2 cellular contexts compared by ENCODE assay signal in the genomic region with DNA sequence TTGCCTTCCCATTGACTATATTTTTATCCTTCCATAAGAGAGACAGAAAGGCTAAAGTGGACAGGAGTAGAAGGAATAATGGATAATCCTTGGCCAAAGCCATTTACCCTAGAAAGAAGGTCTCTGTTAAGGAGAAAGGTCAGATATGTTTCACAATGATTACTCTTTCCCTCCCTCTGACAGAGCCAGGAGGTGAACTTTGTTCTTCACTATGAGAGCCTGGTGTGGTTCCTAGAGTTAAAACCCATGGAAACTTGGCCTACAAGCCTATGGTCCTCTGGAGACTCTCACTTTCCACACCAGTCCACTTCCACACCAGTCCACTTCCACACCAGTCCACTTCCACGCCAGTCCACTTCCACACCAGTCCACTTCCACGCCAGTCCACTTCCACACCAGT.
A peak's percentile ranks its signal among the peaks of the same experiment; 100 is the strongest.
TF ChIP-seq lines count a peak whose summit lies in the region.

No MANE protein-coding gene starts in this region.

TF ChIP-seq in liver, 16 proteins besides CTCF, POLR2A, EP300 and RAD21 (continued from another document):
- TF ChIP-seq, protein P1, sequence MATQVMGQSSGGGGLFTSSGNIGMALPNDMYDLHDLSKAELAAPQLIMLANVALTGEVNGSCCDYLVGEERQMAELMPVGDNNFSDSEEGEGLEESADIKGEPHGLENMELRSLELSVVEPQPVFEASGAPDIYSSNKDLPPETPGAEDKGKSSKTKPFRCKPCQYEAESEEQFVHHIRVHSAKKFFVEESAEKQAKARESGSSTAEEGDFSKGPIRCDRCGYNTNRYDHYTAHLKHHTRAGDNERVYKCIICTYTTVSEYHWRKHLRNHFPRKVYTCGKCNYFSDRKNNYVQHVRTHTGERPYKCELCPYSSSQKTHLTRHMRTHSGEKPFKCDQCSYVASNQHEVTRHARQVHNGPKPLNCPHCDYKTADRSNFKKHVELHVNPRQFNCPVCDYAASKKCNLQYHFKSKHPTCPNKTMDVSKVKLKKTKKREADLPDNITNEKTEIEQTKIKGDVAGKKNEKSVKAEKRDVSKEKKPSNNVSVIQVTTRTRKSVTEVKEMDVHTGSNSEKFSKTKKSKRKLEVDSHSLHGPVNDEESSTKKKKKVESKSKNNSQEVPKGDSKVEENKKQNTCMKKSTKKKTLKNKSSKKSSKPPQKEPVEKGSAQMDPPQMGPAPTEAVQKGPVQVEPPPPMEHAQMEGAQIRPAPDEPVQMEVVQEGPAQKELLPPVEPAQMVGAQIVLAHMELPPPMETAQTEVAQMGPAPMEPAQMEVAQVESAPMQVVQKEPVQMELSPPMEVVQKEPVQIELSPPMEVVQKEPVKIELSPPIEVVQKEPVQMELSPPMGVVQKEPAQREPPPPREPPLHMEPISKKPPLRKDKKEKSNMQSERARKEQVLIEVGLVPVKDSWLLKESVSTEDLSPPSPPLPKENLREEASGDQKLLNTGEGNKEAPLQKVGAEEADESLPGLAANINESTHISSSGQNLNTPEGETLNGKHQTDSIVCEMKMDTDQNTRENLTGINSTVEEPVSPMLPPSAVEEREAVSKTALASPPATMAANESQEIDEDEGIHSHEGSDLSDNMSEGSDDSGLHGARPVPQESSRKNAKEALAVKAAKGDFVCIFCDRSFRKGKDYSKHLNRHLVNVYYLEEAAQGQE (IDR thresholded peaks at IDR 0.05), result peak; percentile 52
- TF ChIP-seq RXRA (IDR thresholded peaks at IDR 0.05) (peak; percentile 75 to 86), ZBTB33 (IDR thresholded peaks at IDR 0.05) (no peak), MAX (IDR thresholded peaks at IDR 0.05) (peak; percentile 54), GABPA (IDR thresholded peaks at IDR 0.05 in 1 of 2, conservative IDR thresholded peaks at IDR 0.05 in 1 of 2) (no peak), TAF1 (conservative IDR thresholded peaks at IDR 0.05) (no peak), EGR1 (IDR thresholded peaks at IDR 0.05; ENCODE audit: low read depth in 2 of 2) (peak in 1 of 2 donors; percentile 32), YY1 (IDR thresholded peaks at IDR 0.05) (peak; percentile 83), HNF4A (conservative IDR thresholded peaks at IDR 0.05) (peak; percentile 91 to 93), FOXA2 (IDR thresholded peaks at IDR 0.05) (no peak), JUND (IDR thresholded peaks at IDR 0.05) (peak in 1 of 2 donors; percentile 46), HNF4G (IDR thresholded peaks at IDR 0.05) (peak; percentile 55)
- TF ChIP-seq, protein P2, sequence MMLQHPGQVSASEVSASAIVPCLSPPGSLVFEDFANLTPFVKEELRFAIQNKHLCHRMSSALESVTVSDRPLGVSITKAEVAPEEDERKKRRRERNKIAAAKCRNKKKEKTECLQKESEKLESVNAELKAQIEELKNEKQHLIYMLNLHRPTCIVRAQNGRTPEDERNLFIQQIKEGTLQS (IDR thresholded peaks at IDR 0.05), result peak; percentile 43

TF ChIP-seq in HepG2, 621 proteins besides CTCF, POLR2A, EP300 and RAD21 (continued from another document):
- TF ChIP-seq, protein P3, sequence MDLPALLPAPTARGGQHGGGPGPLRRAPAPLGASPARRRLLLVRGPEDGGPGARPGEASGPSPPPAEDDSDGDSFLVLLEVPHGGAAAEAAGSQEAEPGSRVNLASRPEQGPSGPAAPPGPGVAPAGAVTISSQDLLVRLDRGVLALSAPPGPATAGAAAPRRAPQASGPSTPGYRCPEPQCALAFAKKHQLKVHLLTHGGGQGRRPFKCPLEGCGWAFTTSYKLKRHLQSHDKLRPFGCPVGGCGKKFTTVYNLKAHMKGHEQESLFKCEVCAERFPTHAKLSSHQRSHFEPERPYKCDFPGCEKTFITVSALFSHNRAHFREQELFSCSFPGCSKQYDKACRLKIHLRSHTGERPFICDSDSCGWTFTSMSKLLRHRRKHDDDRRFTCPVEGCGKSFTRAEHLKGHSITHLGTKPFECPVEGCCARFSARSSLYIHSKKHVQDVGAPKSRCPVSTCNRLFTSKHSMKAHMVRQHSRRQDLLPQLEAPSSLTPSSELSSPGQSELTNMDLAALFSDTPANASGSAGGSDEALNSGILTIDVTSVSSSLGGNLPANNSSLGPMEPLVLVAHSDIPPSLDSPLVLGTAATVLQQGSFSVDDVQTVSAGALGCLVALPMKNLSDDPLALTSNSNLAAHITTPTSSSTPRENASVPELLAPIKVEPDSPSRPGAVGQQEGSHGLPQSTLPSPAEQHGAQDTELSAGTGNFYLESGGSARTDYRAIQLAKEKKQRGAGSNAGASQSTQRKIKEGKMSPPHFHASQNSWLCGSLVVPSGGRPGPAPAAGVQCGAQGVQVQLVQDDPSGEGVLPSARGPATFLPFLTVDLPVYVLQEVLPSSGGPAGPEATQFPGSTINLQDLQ (CRISPR knock-in tag; IDR thresholded peaks at IDR 0.05), result no peak
- TF ChIP-seq ZNF614 (CRISPR knock-in tag; IDR thresholded peaks at IDR 0.05; ENCODE audit: borderline replicate concordance) (no peak), PAF1 (CRISPR knock-in tag; IDR thresholded peaks at IDR 0.05) (no peak), MAFF (IDR thresholded peaks at IDR 0.05; ENCODE audit: low read depth, low read length) (no peak), PHB2 (IDR thresholded peaks at IDR 0.05; ENCODE audit: partially characterized antibody) (no peak), ZNF570 (CRISPR knock-in tag; IDR thresholded peaks at IDR 0.05; ENCODE audit: borderline replicate concordance) (no peak), ZNF275 (CRISPR knock-in tag; IDR thresholded peaks at IDR 0.05; ENCODE audit: borderline replicate concordance) (no peak), HMG20B (CRISPR knock-in tag; conservative IDR thresholded peaks at IDR 0.05) (no peak), SKIL (CRISPR knock-in tag; IDR thresholded peaks at IDR 0.05; ENCODE audit: borderline replicate concordance) (no peak), ZKSCAN1 (IDR thresholded peaks at IDR 0.05; ENCODE audit: low read length) (no peak), ZIK1 (CRISPR knock-in tag; IDR thresholded peaks at IDR 0.05; ENCODE audit: borderline replicate concordance, low read depth) (no peak), MYNN (CRISPR knock-in tag; IDR thresholded peaks at IDR 0.05; ENCODE audit: low read depth) (no peak)
- TF ChIP-seq, protein P4, sequence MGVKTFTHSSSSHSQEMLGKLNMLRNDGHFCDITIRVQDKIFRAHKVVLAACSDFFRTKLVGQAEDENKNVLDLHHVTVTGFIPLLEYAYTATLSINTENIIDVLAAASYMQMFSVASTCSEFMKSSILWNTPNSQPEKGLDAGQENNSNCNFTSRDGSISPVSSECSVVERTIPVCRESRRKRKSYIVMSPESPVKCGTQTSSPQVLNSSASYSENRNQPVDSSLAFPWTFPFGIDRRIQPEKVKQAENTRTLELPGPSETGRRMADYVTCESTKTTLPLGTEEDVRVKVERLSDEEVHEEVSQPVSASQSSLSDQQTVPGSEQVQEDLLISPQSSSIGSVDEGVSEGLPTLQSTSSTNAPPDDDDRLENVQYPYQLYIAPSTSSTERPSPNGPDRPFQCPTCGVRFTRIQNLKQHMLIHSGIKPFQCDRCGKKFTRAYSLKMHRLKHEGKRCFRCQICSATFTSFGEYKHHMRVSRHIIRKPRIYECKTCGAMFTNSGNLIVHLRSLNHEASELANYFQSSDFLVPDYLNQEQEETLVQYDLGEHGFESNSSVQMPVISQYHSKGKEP (CRISPR knock-in tag; IDR thresholded peaks at IDR 0.05), result no peak
- TF ChIP-seq, protein P5, sequence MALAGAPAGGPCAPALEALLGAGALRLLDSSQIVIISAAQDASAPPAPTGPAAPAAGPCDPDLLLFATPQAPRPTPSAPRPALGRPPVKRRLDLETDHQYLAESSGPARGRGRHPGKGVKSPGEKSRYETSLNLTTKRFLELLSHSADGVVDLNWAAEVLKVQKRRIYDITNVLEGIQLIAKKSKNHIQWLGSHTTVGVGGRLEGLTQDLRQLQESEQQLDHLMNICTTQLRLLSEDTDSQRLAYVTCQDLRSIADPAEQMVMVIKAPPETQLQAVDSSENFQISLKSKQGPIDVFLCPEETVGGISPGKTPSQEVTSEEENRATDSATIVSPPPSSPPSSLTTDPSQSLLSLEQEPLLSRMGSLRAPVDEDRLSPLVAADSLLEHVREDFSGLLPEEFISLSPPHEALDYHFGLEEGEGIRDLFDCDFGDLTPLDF (CRISPR knock-in tag; IDR thresholded peaks at IDR 0.05), result no peak
